1 cellular context compared by ENCODE assay signal in genomic region chr2:188786368-188786781, GRCh38.
TF ChIP-seq lines count a peak whose summit lies in the region.

No MANE protein-coding gene starts in this region.

TF ChIP-seq in SK-N-SH treated with all-trans-retinoic acid at 6 μM for 48 hours, 23 proteins besides CTCF, POLR2A, EP300 and RAD21 (continued from another document):
- TF ChIP-seq POU6F1 (CRISPR knock-in tag; IDR thresholded peaks at IDR 0.05; ENCODE audit: borderline replicate concordance, low read depth): no peak
